Comparison of ENCODE assay signal across 9 cellular contexts in the genomic region with DNA sequence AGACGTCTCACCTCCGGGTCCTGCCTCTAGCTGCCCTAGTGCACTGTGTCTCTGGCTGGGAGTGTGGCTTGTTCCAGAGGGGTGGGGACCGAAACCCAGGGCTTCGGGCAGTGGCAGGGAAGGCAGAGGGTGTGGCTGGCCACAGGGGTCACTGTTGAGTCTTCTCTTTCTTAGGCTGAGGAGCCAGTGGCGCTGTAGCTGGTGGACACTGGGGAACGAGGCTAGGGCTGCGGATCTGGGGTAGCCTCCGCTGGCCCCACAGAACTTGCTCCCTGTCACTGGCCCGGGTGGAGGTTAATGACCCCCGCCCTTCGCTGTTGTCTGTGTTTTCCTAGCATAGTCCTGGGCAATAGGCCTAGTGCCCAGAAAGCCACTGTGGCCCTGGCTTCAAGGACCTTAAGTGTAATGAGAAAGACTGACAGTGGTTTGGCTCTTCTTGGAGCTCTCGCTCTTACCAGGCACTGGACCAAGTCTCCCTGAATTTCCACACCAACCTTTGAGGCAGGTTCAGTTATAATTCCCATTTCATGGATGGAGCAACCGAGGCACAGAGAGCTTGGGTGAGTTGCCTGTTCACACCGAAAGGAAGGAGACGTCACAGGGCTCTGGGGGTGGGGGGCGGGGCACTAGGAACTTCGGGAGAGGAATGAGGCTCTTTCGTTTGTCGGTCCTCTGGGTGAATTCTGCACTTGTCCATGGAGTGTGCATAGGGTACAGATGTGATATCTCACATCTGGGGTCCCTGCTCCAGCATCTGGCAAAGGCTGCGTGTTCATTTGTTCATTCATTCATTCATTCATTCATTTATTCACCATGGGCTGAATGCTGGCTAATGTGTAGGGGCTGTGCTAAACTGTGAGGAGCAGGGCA. TPM values are rescaled to one million over a fixed set of nuclear protein-coding genes. Genes with fewer than 3 reads are reported as not detected.
A peak's percentile ranks its signal among the peaks of the same experiment; 100 is the strongest.
DNase-seq lines count a peak whose midpoint lies in the region; ATAC-seq and TF ChIP-seq lines count a peak whose summit lies in the region.
"Had no signal": no experiment of that assay in that cellular context is flagged by ENCODE, and none has a peak within 500 bp of the region (broad histone marks: within the 10 kb centered on the region; RNA-seq: fewer than 3 reads in every experiment).

No MANE protein-coding gene starts in this region.

- DNase-seq in GM13977 (ENCODE audit: low spot score), result no peak
- peak; percentile 46 for DNase-seq in SW480 (ENCODE audit: low spot score)
- peak; percentile 55 for DNase-seq in left cardiac atrium
- no peak for DNase-seq in activated naive CD4-positive, alpha-beta T cell treated with anti-CD3 and anti-CD28 coated beads for 36 hours
- DNase-seq in stimulated activated naive CD4-positive, alpha-beta T cell (lab: John Stamatoyannopoulos, UW), result no peak
- DNase-seq in activated CD8-positive, alpha-beta memory T cell treated with anti-CD3 and anti-CD28 coated beads, Interleukin-2, amount 10 ng/mL, durations not matched to agents 7 days and 5 days, result no peak
- DNase-seq in activated CD8-positive, alpha-beta memory T cell treated with anti-CD3 and anti-CD28 coated beads for 24 hours, result no peak

- CTCF ChIA-PET in activated naive CD4-positive, alpha-beta T cell treated with anti-CD3 and anti-CD28 coated beads for 36 hours (lab: Charles Lee), result interaction anchor here (0.6 to 0.9 kb wide), 4 partner anchors 138 to 441 kb away, joined by 3 to 12 read pairs (median 3); a partner anchor contains a TSS
- CTCF ChIA-PET in activated CD8-positive, alpha-beta memory T cell treated with anti-CD3 and anti-CD28 coated beads, Interleukin-2, amount 10 ng/mL, durations not matched to agents 7 days and 5 days (lab: Charles Lee), result interaction anchor here (0.6 to 2.1 kb wide), 7 partner anchors 9 to 609 kb away, joined by 3 to 15 read pairs (median 4); no protein-coding TSS in a partner anchor

- H3K4me1 Mint-ChIP-seq in activated naive CD4-positive, alpha-beta T cell treated with anti-CD3 and anti-CD28 coated beads for 36 hours (ENCODE audit: low read depth), result no peaks in the 10 kb centered on the region
- peaks cover 20% of the 10 kb centered on the region for H3K4me1 Mint-ChIP-seq in activated CD8-positive, alpha-beta memory T cell treated with anti-CD3 and anti-CD28 coated beads, Interleukin-2, amount 10 ng/mL, durations not matched to agents 7 days and 5 days

- no peak overlapping the region for H3K27ac Mint-ChIP-seq in activated naive CD4-positive, alpha-beta T cell treated with anti-CD3 and anti-CD28 coated beads for 36 hours
- no peak overlapping the region for H3K27ac Mint-ChIP-seq in activated CD8-positive, alpha-beta memory T cell treated with anti-CD3 and anti-CD28 coated beads, Interleukin-2, amount 10 ng/mL, durations not matched to agents 7 days and 5 days
- H3K27ac Mint-ChIP-seq: activated T-helper 17 cell treated with anti-CD3 and anti-CD28 coated beads, Interleukin-2, amount 50 U/mL, for 72 hours had no signal

- H3K4me3 Mint-ChIP-seq in activated naive CD4-positive, alpha-beta T cell treated with anti-CD3 and anti-CD28 coated beads for 36 hours, result no peak overlapping the region
- no peak overlapping the region for H3K4me3 Mint-ChIP-seq in activated CD8-positive, alpha-beta memory T cell treated with anti-CD3 and anti-CD28 coated beads, Interleukin-2, amount 10 ng/mL, durations not matched to agents 7 days and 5 days
- H3K4me3 Mint-ChIP-seq: activated T-helper 17 cell treated with anti-CD3 and anti-CD28 coated beads, Interleukin-2, amount 50 U/mL, for 72 hours had no signal

- in situ Hi-C loops in GM13977 (cut with MboI; ENCODE audit: low pct_unique_long_range_greater_than_20kb, low sequenced_read_pairs, unreplicated experiment), result no loop called here

- TF ChIP-seq CTCF in 22Rv1 (IDR thresholded peaks at IDR 0.05) (peak; percentile 60), GM13977 (IDR thresholded peaks at IDR 0.05; ENCODE audit: extremely low read depth, insufficient read depth, missing control alignments) (peak; percentile 41)

- no peaks in the 10 kb centered on the region for H3K36me3 Mint-ChIP-seq in activated naive CD4-positive, alpha-beta T cell treated with anti-CD3 and anti-CD28 coated beads for 36 hours (ENCODE audit: low read depth)
- no peaks in the 10 kb centered on the region for H3K36me3 Mint-ChIP-seq in activated CD8-positive, alpha-beta memory T cell treated with anti-CD3 and anti-CD28 coated beads, Interleukin-2, amount 10 ng/mL, durations not matched to agents 7 days and 5 days

- no peak for ATAC-seq in left cardiac atrium
- no peak for ATAC-seq in activated CD8-positive, alpha-beta memory T cell treated with anti-CD3 and anti-CD28 coated beads, Interleukin-2, amount 10 ng/mL, durations not matched to agents 7 days and 5 days
- ATAC-seq: activated T-helper 17 cell treated with anti-CD3 and anti-CD28 coated beads, Interleukin-2, amount 50 U/mL, for 72 hours had no signal

- intact Hi-C loops in left cardiac atrium (cut with DNase I), result no loop called here
- intact Hi-C loops in activated naive CD4-positive, alpha-beta T cell treated with anti-CD3 and anti-CD28 coated beads for 36 hours (cut with micrococcal nuclease), result no loop called here

- no peaks in the 10 kb centered on the region for H3K9me3 Mint-ChIP-seq in activated naive CD4-positive, alpha-beta T cell treated with anti-CD3 and anti-CD28 coated beads for 36 hours
- H3K9me3 Mint-ChIP-seq in activated CD8-positive, alpha-beta memory T cell treated with anti-CD3 and anti-CD28 coated beads, Interleukin-2, amount 10 ng/mL, durations not matched to agents 7 days and 5 days (ENCODE audit: low read depth), result peaks cover 1% of the 10 kb centered on the region
- H3K9me3 Mint-ChIP-seq: activated T-helper 17 cell treated with anti-CD3 and anti-CD28 coated beads, Interleukin-2, amount 50 U/mL, for 72 hours had no signal

- H3K27me3 Mint-ChIP-seq in activated naive CD4-positive, alpha-beta T cell treated with anti-CD3 and anti-CD28 coated beads for 36 hours (ENCODE audit: low read depth), result no peaks in the 10 kb centered on the region
- peaks cover 4% of the 10 kb centered on the region for H3K27me3 Mint-ChIP-seq in activated CD8-positive, alpha-beta memory T cell treated with anti-CD3 and anti-CD28 coated beads, Interleukin-2, amount 10 ng/mL, durations not matched to agents 7 days and 5 days
- H3K27me3 Mint-ChIP-seq: activated T-helper 17 cell treated with anti-CD3 and anti-CD28 coated beads, Interleukin-2, amount 50 U/mL, for 72 hours had no signal

- H3K27ac ChIP-seq in 22Rv1, result 0 out of 2 replicates have a peak overlapping the region, but pooled peaks have one; percentile 12

RNA-seq across cellular contexts. Expression of a gene that starts 4.8 kb away (rescaled TPM):
- 10 to 100 TPM in 1 of 2 donors, 1 to 10 TPM in 1; 5.4 to 13.1 TPM for total RNA-seq in left cardiac atrium
- total RNA-seq in activated naive CD4-positive, alpha-beta T cell treated with anti-CD3 and anti-CD28 coated beads for 36 hours, result 1 to 10 TPM; 1.1 to 1.6 TPM
- 1 to 10 TPM; 4.9 to 6.1 TPM for total RNA-seq in activated CD8-positive, alpha-beta memory T cell treated with anti-CD3 and anti-CD28 coated beads, Interleukin-2, amount 10 ng/mL, durations not matched to agents 7 days and 5 days

Comparison
In these comparisons a context has a peak if more than half of its experiments do, and no peak if none do; other contexts are left out.
1. DNase-seq: peak in SW480 (single experiment) and left cardiac atrium (single experiment); none in GM13977 (single experiment), activated naive CD4-positive, alpha-beta T cell treated with anti-CD3 and anti-CD28 coated beads for 36 hours (single experiment), stimulated activated naive CD4-positive, alpha-beta T cell (0 of 6), activated CD8-positive, alpha-beta memory T cell treated with anti-CD3 and anti-CD28 coated beads, Interleukin-2, amount 10 ng/mL, durations not matched to agents 7 days and 5 days (single experiment) and activated CD8-positive, alpha-beta memory T cell treated with anti-CD3 and anti-CD28 coated beads for 24 hours (single experiment).